In the genomic region with DNA sequence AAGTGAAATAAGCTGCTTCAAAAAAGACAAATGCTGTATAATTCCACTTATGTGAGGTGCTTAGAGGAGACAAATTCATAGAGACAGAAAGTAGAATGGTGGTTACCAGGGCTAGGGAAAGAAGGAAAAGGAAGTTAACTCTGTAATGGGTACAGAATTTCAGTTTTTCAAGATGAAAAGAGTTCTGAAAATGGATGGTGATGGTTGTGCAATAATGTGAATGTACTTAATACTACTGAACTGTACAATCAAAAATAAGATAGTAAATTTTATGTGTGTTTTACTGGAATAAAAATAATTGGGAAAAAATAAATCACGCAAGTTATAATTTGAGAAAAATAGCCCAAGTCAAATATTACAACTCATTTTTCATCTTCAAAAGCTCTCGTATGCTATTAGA, we compare ENCODE assay signal across 14 cellular contexts. TPM values are rescaled to one million over a fixed set of nuclear protein-coding genes. Genes with fewer than 3 reads are reported as not detected.
DNase-seq lines count a peak whose midpoint lies in the region; ATAC-seq and TF ChIP-seq lines count a peak whose summit lies in the region.
"Had no signal": no experiment of that assay in that cellular context is flagged by ENCODE, and none has a peak within 500 bp of the region (broad histone marks: within the 10 kb centered on the region; RNA-seq: fewer than 3 reads in every experiment).

No MANE protein-coding gene starts in this region.

- 54% methylated on average over 2 of the region's 2 CpGs for WGBS in smooth muscle cell (ENCODE audit: low lambda C conversion rate)

- H2AFZ ChIP-seq in MM.1S (ENCODE audit: low read length) (peak overlapping the region; percentile 14; the same call in 1 of the 2 replicates), smooth muscle cell (ENCODE audit: low read depth) (no peak overlapping the region)
- H2AFZ ChIP-seq: neural progenitor cell had no signal

- peaks cover 2% of the 10 kb centered on the region for H3K9me3 Mint-ChIP-seq in activated naive CD8-positive, alpha-beta T cell treated with anti-CD3 and anti-CD28 coated beads, Interleukin-2, amount 10 ng/mL, durations not matched to agents 7 days and 5 days

- DNase-seq in SIG-M5 treated with dmso at 0.1 percent for 504 hours (lab: John Stamatoyannopoulos, UW; ENCODE audit: unreplicated experiment) (peak; percentile 39), SIG-M5 (lab: John Stamatoyannopoulos, UW) (no peak), MM.1S (no peak), smooth muscle cell (lab: John Stamatoyannopoulos, UW; ENCODE audit: unreplicated experiment) (no peak), GM13977 (ENCODE audit: low spot score) (no peak), activated gamma-delta T cell treated with Interleukin-2 at 50 U/mL for 16 hours (no peak)
- DNase-seq in activated naive CD8-positive, alpha-beta T cell treated with anti-CD3 and anti-CD28 coated beads, Interleukin-2, amount 10 ng/mL, durations not matched to agents 7 days and 5 days: no peak
- no peak for DNase-seq in stimulated activated CD4-positive, alpha-beta T cell treated with anti-CD3 and anti-CD28 coated beads, Interleukin-1b, Interleukin-23, amount 100 ng/mL, for 48 hours
- DNase-seq: left cardiac atrium, NCI-H2171, T1000 had no signal

- H3K9me3 ChIP-seq in MM.1S (replicated peaks; ENCODE audit: insufficient read depth, low read length) (no peaks in the 10 kb centered on the region), smooth muscle cell (replicated peaks; ENCODE audit: low read depth) (no peaks in the 10 kb centered on the region)

- H3K27ac ChIP-seq in MM.1S (ENCODE audit: low read length): peak overlapping the region; percentile 54; the same call in 1 of the 2 replicates
- H3K27ac ChIP-seq in smooth muscle cell (ENCODE audit: low read depth): peak overlapping the region; percentile 91
- H3K27ac ChIP-seq: brain microvascular endothelial cell, neural progenitor cell had no signal

- no peaks in the 10 kb centered on the region for H3K27me3 Mint-ChIP-seq in activated naive CD8-positive, alpha-beta T cell treated with anti-CD3 and anti-CD28 coated beads, Interleukin-2, amount 10 ng/mL, durations not matched to agents 7 days and 5 days

- H3K27ac Mint-ChIP-seq in activated naive CD8-positive, alpha-beta T cell treated with anti-CD3 and anti-CD28 coated beads, Interleukin-2, amount 10 ng/mL, durations not matched to agents 7 days and 5 days: peak overlapping the region; percentile 83
- H3K27ac Mint-ChIP-seq: neural progenitor cell had no signal

- no peaks in the 10 kb centered on the region for H3K27me3 ChIP-seq in MM.1S (replicated peaks; ENCODE audit: insufficient read depth, low read length)
- H3K27me3 ChIP-seq in smooth muscle cell (ENCODE audit: low read depth): no peaks in the 10 kb centered on the region
- H3K27me3 ChIP-seq: brain microvascular endothelial cell, neural progenitor cell had no signal

- H3K9me2 ChIP-seq in MM.1S (replicated peaks; ENCODE audit: insufficient read depth, low read length): no peaks in the 10 kb centered on the region

- H3K36me3 ChIP-seq in MM.1S (replicated peaks; ENCODE audit: insufficient read depth, low read length): no peaks in the 10 kb centered on the region
- no peaks in the 10 kb centered on the region for H3K36me3 ChIP-seq in smooth muscle cell (ENCODE audit: low read depth)
- H3K36me3 ChIP-seq: brain microvascular endothelial cell, neural progenitor cell had no signal

- H3K4me3 ChIP-seq in MM.1S (ENCODE audit: low read length) (no peak overlapping the region; the same call in 1 of the 2 replicates), smooth muscle cell (no peak overlapping the region)
- H3K4me3 ChIP-seq: neural progenitor cell had no signal

- H3K79me2 ChIP-seq in MM.1S (ENCODE audit: low read length): peaks cover 3% of the 10 kb centered on the region; the same call in 1 of the 2 replicates
- H3K79me2 ChIP-seq in smooth muscle cell (ENCODE audit: low read depth): no peaks in the 10 kb centered on the region

- in situ Hi-C loops in GM13977 (cut with MboI; ENCODE audit: low pct_unique_long_range_greater_than_20kb, low sequenced_read_pairs, unreplicated experiment): no loop called here

- peaks cover 53% of the 10 kb centered on the region for H3K4me1 ChIP-seq in MM.1S (ENCODE audit: low read length)
- peaks cover 34% of the 10 kb centered on the region for H3K4me1 ChIP-seq in smooth muscle cell (ENCODE audit: low read depth)
- H3K4me1 ChIP-seq: neural progenitor cell had no signal

- H3K36me3 Mint-ChIP-seq in activated naive CD8-positive, alpha-beta T cell treated with anti-CD3 and anti-CD28 coated beads, Interleukin-2, amount 10 ng/mL, durations not matched to agents 7 days and 5 days: peaks cover 21% of the 10 kb centered on the region
- H3K36me3 Mint-ChIP-seq: neural progenitor cell had no signal

- H3F3A ChIP-seq in MM.1S (ENCODE audit: insufficient read depth, low read length): peaks cover 37% of the 10 kb centered on the region
- peaks cover 25% of the 10 kb centered on the region for H3F3A ChIP-seq in smooth muscle cell (ENCODE audit: low read depth)

- peaks cover 63% of the 10 kb centered on the region for H3K4me1 Mint-ChIP-seq in activated naive CD8-positive, alpha-beta T cell treated with anti-CD3 and anti-CD28 coated beads, Interleukin-2, amount 10 ng/mL, durations not matched to agents 7 days and 5 days
- H3K4me1 Mint-ChIP-seq: neural progenitor cell had no signal

- H3K4me2 ChIP-seq in MM.1S (ENCODE audit: low read depth, low read length): peak overlapping the region; percentile 34
- peak overlapping the region; percentile 72 for H3K4me2 ChIP-seq in smooth muscle cell
- H3K4me2 ChIP-seq: neural progenitor cell had no signal

- POLR2A ChIA-PET in activated naive CD8-positive, alpha-beta T cell treated with anti-CD3 and anti-CD28 coated beads, Interleukin-2, amount 10 ng/mL, durations not matched to agents 7 days and 5 days (lab: Charles Lee): interaction anchor here (1.2 kb wide), 1 partner anchor 13 kb away, joined by 5 read pairs; no protein-coding TSS in a partner anchor

- no peak for TF ChIP-seq CTCF in MM.1S (IDR thresholded peaks at IDR 0.05; ENCODE audit: low read length)
- no peak for TF ChIP-seq CTCF in smooth muscle cell (IDR thresholded peaks at IDR 0.05; ENCODE audit: borderline replicate concordance, insufficient read depth, poor library complexity, severe bottlenecking)
- TF ChIP-seq CTCF in GM13977 (IDR thresholded peaks at IDR 0.05; ENCODE audit: extremely low read depth, insufficient read depth, missing control alignments): no peak

- no peak for ATAC-seq in activated naive CD8-positive, alpha-beta T cell treated with anti-CD3 and anti-CD28 coated beads, Interleukin-2, amount 10 ng/mL, durations not matched to agents 7 days and 5 days (ENCODE audit: low read depth)

- H4K20me1 ChIP-seq in MM.1S (ENCODE audit: insufficient read depth, low read length) (no peaks in the 10 kb centered on the region), smooth muscle cell (ENCODE audit: low read depth) (no peaks in the 10 kb centered on the region)

- H3K9ac ChIP-seq in MM.1S (ENCODE audit: low read length): no peak overlapping the region
- H3K9ac ChIP-seq in smooth muscle cell (ENCODE audit: low read depth): peak overlapping the region; percentile 15
- H3K9ac ChIP-seq: neural progenitor cell had no signal

- peak overlapping the region; percentile 55 for H3K4me3 Mint-ChIP-seq in activated naive CD8-positive, alpha-beta T cell treated with anti-CD3 and anti-CD28 coated beads, Interleukin-2, amount 10 ng/mL, durations not matched to agents 7 days and 5 days
- H3K4me3 Mint-ChIP-seq: neural progenitor cell had no signal

RNA-seq across cellular contexts. Expression of gene ARHGAP25, which starts 27.5 kb away (rescaled TPM):
- 100 to 1,000 TPM; 109 to 117 TPM for total RNA-seq in activated naive CD8-positive, alpha-beta T cell treated with anti-CD3 and anti-CD28 coated beads, Interleukin-2, amount 10 ng/mL, durations not matched to agents 7 days and 5 days
- total RNA-seq in smooth muscle cell: 1.2 and 2.0 TPM in 2 replicates
- polyA plus RNA-seq in smooth muscle cell: 1.5 and 2.7 TPM in 2 replicates
- total RNA-seq: A172 had no signal

Comparison
In these comparisons a context has a peak if more than half of its experiments do, and no peak if none do; other contexts are left out.
1. RNA of gene ARHGAP25, which starts 27.5 kb away (total RNA-seq): 109 to 117 TPM in activated naive CD8-positive, alpha-beta T cell treated with anti-CD3 and anti-CD28 coated beads, Interleukin-2, amount 10 ng/mL, durations not matched to agents 7 days and 5 days; 1.2 to 2.0 TPM in smooth muscle cell; every median in the first group is over 10 times any median in the second.